ENCODE assay signal across 8 cellular contexts in genomic region chr7:35799846-35800717, GRCh38. TPM values are rescaled to one million over a fixed set of nuclear protein-coding genes. Genes with fewer than 3 reads are reported as not detected.
A peak's percentile ranks its signal among the peaks of the same experiment; 100 is the strongest.
DNase-seq lines count a peak whose midpoint lies in the region; ATAC-seq and TF ChIP-seq lines count a peak whose summit lies in the region.

No MANE protein-coding gene starts in this region.

- CTCF ChIA-PET in Panc1 (lab: Charles Lee) = interaction anchor here (0.6 to 0.9 kb wide), 6 partner anchors 20 to 284 kb away, joined by 3 to 7 read pairs (median 3); no protein-coding TSS in a partner anchor

- H3K36me3 ChIP-seq in GM23248 (ENCODE audit: low read depth) (no peaks in the 10 kb centered on the region), KOPT-K1 (ENCODE audit: insufficient read depth, low read length) (no peaks in the 10 kb centered on the region), Panc1 (ENCODE audit: control insufficient read depth, insufficient read depth, low read length) (no peaks in the 10 kb centered on the region; the same call in 1 of the 2 replicates), stomach (no peaks in the 10 kb centered on the region)

- H3F3A ChIP-seq in GM23248 (ENCODE audit: insufficient read depth) = peaks cover 21% of the 10 kb centered on the region

- peak overlapping the region; percentile 98 for H3K4me3 Mint-ChIP-seq in activated T-helper 1 cell treated with anti-CD3 and anti-CD28 coated beads, Interleukin-12 subunit alpha, Interleukin-12 subunit beta, Interleukin-2, Interleukin-4 antibody, amounts not matched to agents 30 ng/mL and 10 ng/mL and 1 ng/mL, durations not matched to agents 14 hours and 24 hours and 36 hours
- peak overlapping the region; percentile 93 to 99 (median 98) for H3K4me3 Mint-ChIP-seq in nephron

- intact Hi-C loops in Panc1 (cut with micrococcal nuclease; ENCODE audit: unreplicated experiment) = loop anchor here (10.0 kb wide), 1 partner anchor 85 kb away; no protein-coding TSS in a partner anchor
- intact Hi-C loops in activated T-helper 1 cell treated with anti-CD3 and anti-CD28 coated beads, Interleukin-12 subunit alpha, Interleukin-12 subunit beta, Interleukin-2, Interleukin-4 antibody, amounts not matched to agents 30 ng/mL and 10 ng/mL and 1 ng/mL, durations not matched to agents 14 hours and 24 hours and 36 hours (cut with micrococcal nuclease) = loop anchor here (1.0 to 10.0 kb wide), 7 partner anchors 71 to 885 kb away; no protein-coding TSS in a partner anchor
- intact Hi-C loops in stomach (cut with DNase I; ENCODE audit: low total_unique reads) = loop anchor here (10.0 kb wide), 1 partner anchor 95 kb away; no protein-coding TSS in a partner anchor

- peaks cover 12% of the 10 kb centered on the region; the same call in 1 of the 2 replicates for H4K20me1 ChIP-seq in GM23248 (ENCODE audit: insufficient read depth)

- ATAC-seq in Panc1 = peak; percentile 84

- H3K36me3 Mint-ChIP-seq in activated T-helper 1 cell treated with anti-CD3 and anti-CD28 coated beads, Interleukin-12 subunit alpha, Interleukin-12 subunit beta, Interleukin-2, Interleukin-4 antibody, amounts not matched to agents 30 ng/mL and 10 ng/mL and 1 ng/mL, durations not matched to agents 14 hours and 24 hours and 36 hours (ENCODE audit: low read depth) = peaks cover 21% of the 10 kb centered on the region
- peaks cover 7% of the 10 kb centered on the region for H3K36me3 Mint-ChIP-seq in nephron (ENCODE audit: low read depth)

- H3K4me1 ChIP-seq in GM23248 (ENCODE audit: insufficient read depth) (peaks cover 25% of the 10 kb centered on the region), Panc1 (ENCODE audit: control insufficient read depth, insufficient read depth, low read length) (peaks cover 30% of the 10 kb centered on the region), stomach (peaks cover 14 to 45% (median 34%) of the 10 kb centered on the region in 4 donors)

- H3K27ac ChIP-seq in GM23248 (peak overlapping the region; percentile 96), KOPT-K1 (ENCODE audit: low read depth, low read length, poor library complexity, severe bottlenecking) (peak overlapping the region; percentile 93), Panc1 (ENCODE audit: low read length) (peak overlapping the region; percentile 99), stomach (peak overlapping the region; percentile 93 to 100 (median 98))

- no peaks in the 10 kb centered on the region for H3K9me2 ChIP-seq in GM23248 (ENCODE audit: insufficient read depth)

- BruUV-seq in Panc1 (replicated peaks; lab: Mats Ljungman, UMichigan) = TSS peak; percentile 88

- POLR2A ChIA-PET in Panc1 (lab: Charles Lee) = interaction anchor here (0.6 to 1.0 kb wide), 3 partner anchors 65 to 764 kb away, joined by 4 to 16 read pairs (median 5); no protein-coding TSS in a partner anchor

- TF ChIP-seq POLR2A in stomach (IDR thresholded peaks at IDR 0.05) = no peak

- DNase-seq in Daoy (ENCODE audit: low read depth) (peak; percentile 96), GM23248 (peak; percentile 89), Panc1 (ENCODE audit: low read depth, low spot score) (no peak), fibroblast of the aortic adventitia (ENCODE audit: low read depth) (no peak), stomach (peak; percentile 83)
- peak; percentile 77 for DNase-seq in activated T-helper 1 cell treated with anti-CD3 and anti-CD28 coated beads, Interleukin-12 subunit alpha, Interleukin-12 subunit beta, Interleukin-2, Interleukin-4 antibody, amounts not matched to agents 30 ng/mL and 10 ng/mL and 1 ng/mL, durations not matched to agents 14 hours and 24 hours and 36 hours (ENCODE audit: low spot score)

- WGBS in GM23248 (ENCODE audit: low coverage in 1 of 2, low lambda C conversion rate in 2 of 2, missing lambda C conversion rate in 2 of 2), 2 experiments = 7% methylated on average over 36 to 37 of the region's 37 CpGs
- 1 to 2% (median 2%) methylated on average over 37 of the region's 37 CpGs for WGBS in stomach, 5 donors

- in situ Hi-C loops in GM23248 (cut with MboI) (no loop called here), Panc1 (cut with HindIII; ENCODE audit: low pct_unique_long_range_greater_than_20kb, low sequenced_read_pairs) (no loop called here)

- TF ChIP-seq CTCF in Panc1 (IDR thresholded peaks at IDR 0.05) (no peak), fibroblast of the aortic adventitia (IDR thresholded peaks at IDR 0.05; ENCODE audit: insufficient read depth, low read length) (no peak), nephron (IDR thresholded peaks at IDR 0.05; ENCODE audit: unreplicated experiment in 3 of 3) (no peak), stomach (IDR thresholded peaks at IDR 0.05) (no peak)

- H2AFZ ChIP-seq in GM23248 = peak overlapping the region; percentile 95

- H3K4me1 Mint-ChIP-seq in activated T-helper 1 cell treated with anti-CD3 and anti-CD28 coated beads, Interleukin-12 subunit alpha, Interleukin-12 subunit beta, Interleukin-2, Interleukin-4 antibody, amounts not matched to agents 30 ng/mL and 10 ng/mL and 1 ng/mL, durations not matched to agents 14 hours and 24 hours and 36 hours (ENCODE audit: low read depth) = peaks cover 36% of the 10 kb centered on the region
- peaks cover 39% of the 10 kb centered on the region for H3K4me1 Mint-ChIP-seq in nephron

- H3K9ac ChIP-seq in GM23248 = peak overlapping the region; percentile 89

- H3K4me3 ChIP-seq in GM23248 (peak overlapping the region; percentile 93), Panc1 (ENCODE audit: low read depth in 2 of 2, low read length in 2 of 2) (peak overlapping the region; percentile 76 to 94), fibroblast of the aortic adventitia (ENCODE audit: low read depth, low read length) (peak overlapping the region; percentile 81), stomach (peak overlapping the region; percentile 81 to 96 (median 86))

- H3K27ac Mint-ChIP-seq in activated T-helper 1 cell treated with anti-CD3 and anti-CD28 coated beads, Interleukin-12 subunit alpha, Interleukin-12 subunit beta, Interleukin-2, Interleukin-4 antibody, amounts not matched to agents 30 ng/mL and 10 ng/mL and 1 ng/mL, durations not matched to agents 14 hours and 24 hours and 36 hours = peak overlapping the region; percentile 96
- H3K27ac Mint-ChIP-seq in nephron = peak overlapping the region; percentile 100

- no peaks in the 10 kb centered on the region for H3K9me3 ChIP-seq in GM23248 (ENCODE audit: low read depth)
- H3K9me3 ChIP-seq in KOPT-K1 (ENCODE audit: insufficient read depth, low read length, poor library complexity, severe bottlenecking) = no peaks in the 10 kb centered on the region
- peaks cover 3% of the 10 kb centered on the region; the same call in 1 of the 2 replicates for H3K9me3 ChIP-seq in Panc1 (ENCODE audit: control insufficient read depth, insufficient read depth, low read depth, low read length)
- no peaks in the 10 kb centered on the region for H3K9me3 ChIP-seq in stomach

- H3K4me2 ChIP-seq in GM23248 (ENCODE audit: unreplicated experiment) = peak overlapping the region; percentile 86

- peaks cover 43% of the 10 kb centered on the region for H3K79me2 ChIP-seq in GM23248 (ENCODE audit: insufficient read depth)

- no peak for TF ChIP-seq EP300 in stomach (IDR thresholded peaks at IDR 0.05)

- no peaks in the 10 kb centered on the region for H3K27me3 Mint-ChIP-seq in activated T-helper 1 cell treated with anti-CD3 and anti-CD28 coated beads, Interleukin-12 subunit alpha, Interleukin-12 subunit beta, Interleukin-2, Interleukin-4 antibody, amounts not matched to agents 30 ng/mL and 10 ng/mL and 1 ng/mL, durations not matched to agents 14 hours and 24 hours and 36 hours (ENCODE audit: insufficient read depth)
- H3K27me3 Mint-ChIP-seq in nephron (ENCODE audit: low read depth) = no peaks in the 10 kb centered on the region

- H3K9me3 Mint-ChIP-seq in activated T-helper 1 cell treated with anti-CD3 and anti-CD28 coated beads, Interleukin-12 subunit alpha, Interleukin-12 subunit beta, Interleukin-2, Interleukin-4 antibody, amounts not matched to agents 30 ng/mL and 10 ng/mL and 1 ng/mL, durations not matched to agents 14 hours and 24 hours and 36 hours = no peaks in the 10 kb centered on the region
- H3K9me3 Mint-ChIP-seq in nephron = no peaks in the 10 kb centered on the region

- no peaks in the 10 kb centered on the region for H3K27me3 ChIP-seq in GM23248 (replicated peaks; ENCODE audit: insufficient read depth)
- H3K27me3 ChIP-seq in Panc1 (ENCODE audit: control insufficient read depth, insufficient read depth, low read length) = no peaks in the 10 kb centered on the region
- H3K27me3 ChIP-seq in stomach = no peaks in the 10 kb centered on the region

RNA-seq across cellular contexts. Expression of gene SEPTIN7, which starts 0.8 kb away (rescaled TPM):
- total RNA-seq in Daoy (2014; rRNA removed; shearing (Covaris generic)) = 543 and 627 TPM in 2 replicates
- total RNA-seq in GM23248 (2014; rRNA removed; shearing (Covaris generic)) = 368 and 405 TPM in 2 replicates
- polyA plus RNA-seq in GM23248 (2016; fragmentation: Nextera tagmentation; extraction: Ambion mirVana) (509 and 521 TPM in 2 replicates), stomach (100 to 1,000 TPM in 2 of 3 donors, 10 to 100 TPM in 1; 90.6 to 150 (median 116) TPM)
- total RNA-seq in Panc1 (2021; ENCODE audit: unreplicated experiment) (292 TPM), fibroblast of the aortic adventitia (ENCODE audit: low replicate concordance) (351 and 582 TPM in 2 replicates), stomach (100 to 1,000 TPM in 4 of 5 donors, 10 to 100 TPM in 1; 74.3 to 214 (median 104) TPM)
- polyA plus RNA-seq in Panc1 (2012; ENCODE audit: insufficient read length) = 201 TPM
- total RNA-seq in activated T-helper 1 cell treated with anti-CD3 and anti-CD28 coated beads, Interleukin-12 subunit alpha, Interleukin-12 subunit beta, Interleukin-2, Interleukin-4 antibody, amounts not matched to agents 30 ng/mL and 10 ng/mL and 1 ng/mL, durations not matched to agents 14 hours and 24 hours and 36 hours = 219 and 223 TPM in 2 replicates

Comparison
In these comparisons a context has a peak if more than half of its experiments do, and no peak if none do; other contexts are left out.
1. DNase-seq: peak in Daoy (single experiment), GM23248 (single experiment), activated T-helper 1 cell treated with anti-CD3 and anti-CD28 coated beads, Interleukin-12 subunit alpha, Interleukin-12 subunit beta, Interleukin-2, Interleukin-4 antibody, amounts not matched to agents 30 ng/mL and 10 ng/mL and 1 ng/mL, durations not matched to agents 14 hours and 24 hours and 36 hours (single experiment) and stomach (single experiment); none in Panc1 (single experiment) and fibroblast of the aortic adventitia (single experiment).
2. Peak in every context shown above with its lines, with median percentiles within 50 percentile points of each other: H3K27ac ChIP-seq and H3K4me3 ChIP-seq.